Comparison of ENCODE assay signal across 8 cellular contexts in the genomic region with DNA sequence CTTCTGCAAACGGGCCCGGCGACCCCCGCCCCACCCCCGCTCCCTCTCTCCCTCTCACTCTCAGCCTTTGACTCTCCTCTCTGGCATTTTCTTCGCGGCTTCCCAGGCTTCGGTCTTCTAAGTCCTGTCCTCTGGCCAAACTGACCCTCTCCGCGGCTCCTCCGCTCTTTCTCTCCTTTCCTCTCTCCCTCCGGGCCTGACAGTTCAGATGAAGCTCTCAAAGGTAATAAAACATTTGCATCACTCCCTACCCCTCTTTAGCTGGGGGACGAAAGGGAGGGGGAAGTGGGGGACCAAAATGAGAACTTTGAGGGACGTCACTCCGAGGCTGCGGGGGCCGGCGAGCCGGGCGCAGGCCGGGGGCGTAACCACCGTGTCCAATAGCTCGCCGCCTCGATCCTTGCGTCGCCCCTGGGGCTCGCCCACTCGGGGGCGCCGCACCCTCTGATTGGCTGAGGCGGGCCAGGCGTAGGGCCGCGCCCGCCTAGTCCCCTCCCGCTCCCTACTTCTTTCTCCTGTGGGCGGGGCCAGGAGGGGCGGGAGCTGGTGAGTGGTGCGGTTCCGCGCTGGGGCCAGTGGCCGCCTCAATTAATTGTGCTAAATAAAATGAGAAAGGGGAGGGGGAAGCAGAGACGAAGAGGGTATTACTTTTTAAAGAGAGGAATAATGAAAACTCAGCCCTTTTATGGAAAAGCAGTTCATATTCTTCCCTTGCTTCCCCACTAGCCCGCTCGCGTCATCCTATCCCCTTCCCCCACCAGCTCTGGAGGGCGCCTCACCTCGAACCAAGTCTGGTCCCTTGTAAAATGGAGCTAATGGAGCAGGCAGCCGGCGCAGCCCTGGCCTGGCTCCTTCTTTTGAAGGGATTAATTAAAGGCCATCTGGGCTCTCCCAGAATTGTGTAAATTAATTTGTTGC. TPM values are rescaled to one million over a fixed set of nuclear protein-coding genes. Genes with fewer than 3 reads are reported as not detected.
DNase-seq lines count a peak whose midpoint lies in the region; ATAC-seq and TF ChIP-seq lines count a peak whose summit lies in the region.

TSS of gene NKX6-1 (minus strand) at position 228 of the 918 bp plus-strand sequence. CDS start 1,064 bp downstream, outside the sequence.

- ATAC-seq in HG03159 (IDR thresholded peaks at IDR 0.05; ENCODE audit: unreplicated experiment): no peak

- H3K36me3 ChIP-seq in HAP-1 (replicated peaks) (peaks cover 23% of the 10 kb centered on the region), kidney epithelial cell (ENCODE audit: control insufficient read depth, insufficient read depth, low read length) (no peaks in the 10 kb centered on the region)

- H3K4me1 ChIP-seq in HAP-1: peaks cover 14% of the 10 kb centered on the region

- TF ChIP-seq CTCF in AG09309 (IDR thresholded peaks at IDR 0.05; ENCODE audit: control insufficient read depth, insufficient read depth, low read depth, low read length, missing control alignments): no peak
- TF ChIP-seq CTCF in kidney epithelial cell (IDR thresholded peaks at IDR 0.05; ENCODE audit: insufficient read depth, low read length, poor library complexity, severe bottlenecking): no peak

- H3K4me3 ChIP-seq in AG09309 (ENCODE audit: control insufficient read depth, low read depth, low read length) (peak within 1 kb of the TSS; percentile 71), HAP-1 (peak within 1 kb of the TSS; percentile 57), kidney epithelial cell (ENCODE audit: low read depth, low read length) (peak within 1 kb of the TSS; percentile 31)

- DNase-seq in AG09309 (ENCODE audit: low read depth): peak; percentile 41
- peak; percentile 95 to 96 for DNase-seq in HAP-1 (ENCODE audit: low spot score in 2 of 2)
- DNase-seq in NCI-H774 (lab: John Stamatoyannopoulos, UW): peak; percentile 84
- DNase-seq in cerebellum (ENCODE audit: low spot score): peak; percentile 26
- peak; percentile 28 for DNase-seq in kidney epithelial cell (ENCODE audit: low read depth)
- DNase-seq in smooth muscle cell of the brain vasculature (ENCODE audit: low read depth, low spot score): peak; percentile 74
- no peak for DNase-seq in superior temporal gyrus (ENCODE audit: extremely low spot score)

- H3K27me3 ChIP-seq in HAP-1 (ENCODE audit: low read depth) (no peaks in the 10 kb centered on the region), kidney epithelial cell (ENCODE audit: control insufficient read depth, insufficient read depth, low read length) (peaks cover 91% of the 10 kb centered on the region)

- H3K9me3 ChIP-seq in HAP-1: 0 out of 2 replicates have a peak, but pooled peaks cover 2% of the 10 kb centered on the region

- in situ Hi-C loops in HAP-1 (cut with MboI; ENCODE audit: low sequenced_read_pairs): no loop called here

RNA-seq across cellular contexts. Expression of gene NKX6-1, which starts in this region (rescaled TPM):
- 0.09 TPM for total RNA-seq in cerebellum
- 0.89 TPM in 1 of 2 replicates, not detected in the other for total RNA-seq in kidney epithelial cell

Comparison
In these comparisons a context has a peak if more than half of its experiments do, and no peak if none do; other contexts are left out.
1. Peak in DNase-seq in cerebellum; RNA of the gene not detected or under 1 TPM.
2. Peak in DNase-seq and H3K4me3 ChIP-seq in kidney epithelial cell; RNA of the gene not detected or under 1 TPM.